Comparison of ENCODE assay signal across 19 cellular contexts in genomic region chr6:64988148-64988547, GRCh38.
DNase-seq lines count a peak whose midpoint lies in the region; ATAC-seq and TF ChIP-seq lines count a peak whose summit lies in the region.
"Had no signal": no experiment of that assay in that cellular context is flagged by ENCODE, and none has a peak within 500 bp of the region (broad histone marks: within the 10 kb centered on the region; RNA-seq: fewer than 3 reads in every experiment).

No MANE protein-coding gene starts in this region.

- DNase-seq in HS-27A (ENCODE audit: low read depth) (peak; percentile 7), WERI-Rb-1 (peak; percentile 8), glomerular visceral epithelial cell (ENCODE audit: extremely low spot score) (peak; percentile 78), mesothelial cell of epicardium (ENCODE audit: low spot score in 2 of 2, unreplicated experiment in 2 of 2) (no peak), HCEC 1CT (no peak), COLO668 (lab: John Stamatoyannopoulos, UW; ENCODE audit: unreplicated experiment) (no peak), SW480 (ENCODE audit: low spot score) (no peak)
- DNase-seq: ACHN; CD4-positive, alpha-beta T cell; KBM-7; NCI-H1048; NCI-H146; NCI-H2081 treated with DMSO at 0.1 percent for 48 hours; NCI-H774; SHP77 had no signal

- H3K27me3 Mint-ChIP-seq in mesothelial cell of epicardium (ENCODE audit: low read depth): peaks cover 2% of the 10 kb centered on the region
- H3K27me3 Mint-ChIP-seq: B cell; CD4-positive, alpha-beta T cell had no signal

- no peak overlapping the region for H3K27ac ChIP-seq in WERI-Rb-1

- H3K4me3 Mint-ChIP-seq in mesothelial cell of epicardium: no peak overlapping the region
- H3K4me3 Mint-ChIP-seq: B cell; CD4-positive, alpha-beta T cell had no signal

- H3K36me3 Mint-ChIP-seq in mesothelial cell of epicardium: no peaks in the 10 kb centered on the region

- peaks cover 16% of the 10 kb centered on the region for H3K4me1 Mint-ChIP-seq in mesothelial cell of epicardium
- H3K4me1 Mint-ChIP-seq: B cell had no signal

- H3K4me3 ChIP-seq in WERI-Rb-1 (ENCODE audit: low read depth, low read length): no peak overlapping the region
- H3K4me3 ChIP-seq: HAP-1 had no signal

- no peaks in the 10 kb centered on the region for H3K9me3 ChIP-seq in WERI-Rb-1 (ENCODE audit: severe bottlenecking)
- H3K9me3 ChIP-seq: HAP-1 had no signal

- H3K9me3 Mint-ChIP-seq in mesothelial cell of epicardium: peaks cover 5% of the 10 kb centered on the region

- no peak for ATAC-seq in HG02840 (IDR thresholded peaks at IDR 0.05; ENCODE audit: low FRiP score, unreplicated experiment)
- ATAC-seq: Panc1 had no signal

- TF ChIP-seq CTCF in WERI-Rb-1 (IDR thresholded peaks at IDR 0.05; ENCODE audit: low read depth, low read length) (no peak), mesothelial cell of epicardium (IDR thresholded peaks at IDR 0.05; ENCODE audit: unreplicated experiment) (no peak)

- H3K27me3 ChIP-seq in WERI-Rb-1 (ENCODE audit: insufficient read depth, low read depth, severe bottlenecking): no peaks in the 10 kb centered on the region

- no peaks in the 10 kb centered on the region for H3K36me3 ChIP-seq in WERI-Rb-1
- H3K36me3 ChIP-seq: HAP-1 had no signal

- H3K27ac Mint-ChIP-seq in mesothelial cell of epicardium: peak overlapping the region; percentile 29
- H3K27ac Mint-ChIP-seq: B cell; CD4-positive, alpha-beta T cell had no signal

Comparison
In these comparisons a context has a peak if more than half of its experiments do, and no peak if none do; other contexts are left out.
1. DNase-seq: peak in HS-27A (single experiment), WERI-Rb-1 (single experiment) and glomerular visceral epithelial cell (single experiment); none in mesothelial cell of epicardium (0 of 2), HCEC 1CT (single experiment), COLO668 (single experiment) and SW480 (single experiment).